In the genomic region with DNA sequence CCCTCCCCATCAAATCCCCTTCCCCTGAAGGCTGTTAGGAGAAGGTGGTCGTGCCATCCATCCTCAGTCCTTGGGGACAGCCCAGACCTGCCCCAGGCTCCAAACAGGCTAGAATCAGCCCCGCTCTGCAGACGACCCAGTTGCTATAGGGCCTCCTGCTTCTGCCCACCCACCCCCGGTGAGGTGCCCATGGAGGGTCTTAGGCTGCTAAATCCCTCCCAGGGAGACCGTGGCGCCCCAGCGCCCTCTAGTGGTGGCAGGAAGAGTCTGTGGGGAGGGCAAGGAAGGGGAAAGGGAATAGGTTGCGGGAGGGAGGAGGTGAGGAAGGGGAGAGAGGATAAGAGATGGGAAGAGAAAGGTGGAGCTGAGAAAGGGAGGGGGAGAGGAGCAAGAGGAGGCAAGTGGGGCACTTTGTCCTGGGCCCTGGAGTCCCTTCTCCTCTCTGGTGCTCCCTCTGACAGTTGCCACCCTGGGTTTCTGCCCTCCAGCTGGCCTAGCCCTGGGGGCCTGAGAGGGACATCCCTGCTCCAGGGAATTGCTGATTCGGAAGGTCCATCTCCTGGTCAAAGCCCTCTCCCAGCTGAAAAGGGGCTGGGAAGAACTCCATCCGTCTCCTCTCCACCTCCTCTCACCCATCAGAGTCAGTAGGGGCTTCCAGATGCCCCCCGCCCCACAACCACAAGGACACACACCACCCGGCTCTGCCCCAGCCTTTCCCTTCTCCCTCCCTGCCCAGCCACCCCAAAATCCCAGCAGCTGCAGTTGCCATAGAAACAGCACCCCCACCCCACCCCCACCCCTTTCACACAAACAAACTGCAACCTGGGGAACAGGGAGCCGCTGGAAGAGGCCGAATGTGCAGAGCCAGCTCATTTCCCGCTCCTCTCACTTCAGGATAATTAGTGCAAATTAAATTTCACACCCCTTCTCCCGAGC, we compare ENCODE assay signal across 9 cellular contexts. TPM values are rescaled to one million over a fixed set of nuclear protein-coding genes. Genes with fewer than 3 reads are reported as not detected.
DNase-seq lines count a peak whose midpoint lies in the region; ATAC-seq, FAIRE-seq and TF ChIP-seq lines count a peak whose summit lies in the region.
"Had no signal": no experiment of that assay in that cellular context is flagged by ENCODE, and none has a peak within 500 bp of the region (broad histone marks: within the 10 kb centered on the region; RNA-seq: fewer than 3 reads in every experiment).

No MANE protein-coding gene starts in this region.

- no peak for FAIRE-seq in astrocyte (lab: Jason Lieb, UNC)
- FAIRE-seq: GM18507 had no signal

- H3K4me1 Mint-ChIP-seq in astrocyte (ENCODE audit: low read depth, unreplicated experiment), result peaks cover 9% of the 10 kb centered on the region

- ATAC-seq in GM21526 (IDR thresholded peaks at IDR 0.05; ENCODE audit: low FRiP score, unreplicated experiment), result no peak

- no peak overlapping the region for H3K27ac ChIP-seq in astrocyte (ENCODE audit: low read depth, low read length)

- H4K20me1 ChIP-seq in astrocyte (ENCODE audit: insufficient read depth, low read length), result no peaks in the 10 kb centered on the region

- H3K27me3 ChIP-seq in astrocyte (ENCODE audit: insufficient read depth, low read length), result peaks cover 3% of the 10 kb centered on the region

- H3K27ac Mint-ChIP-seq in astrocyte (ENCODE audit: unreplicated experiment), result no peak overlapping the region

- H3K36me3 ChIP-seq in astrocyte (ENCODE audit: insufficient read depth, low read length), result no peaks in the 10 kb centered on the region

- no peak overlapping the region for H3K4me3 ChIP-seq in astrocyte (ENCODE audit: insufficient read depth, low read depth, low read length)

- H3K9me3 Mint-ChIP-seq in astrocyte (ENCODE audit: unreplicated experiment), result peaks cover 2% of the 10 kb centered on the region

- no peak overlapping the region for H3K9ac ChIP-seq in astrocyte (ENCODE audit: low read length)

- no peak overlapping the region for H3K4me3 Mint-ChIP-seq in astrocyte (ENCODE audit: unreplicated experiment)

- no peak overlapping the region for H3K4me2 ChIP-seq in astrocyte (ENCODE audit: low read length)

- DNase-seq in activated gamma-delta T cell treated with Interleukin-2 at 50 U/mL for 16 hours (peak; percentile 7), activated gamma-delta T cell (lab: John Stamatoyannopoulos, UW) (no peak), RPMI8226 (peak; percentile 47), astrocyte (ENCODE audit: low read depth) (no peak), left kidney (ENCODE audit: low read depth, low spot score) (peak; percentile 86), HCEC 1CT (no peak)
- peak; percentile 73 for DNase-seq in stimulated activated CD8-positive, alpha-beta memory T cell treated with anti-CD3 and anti-CD28 coated beads, Interleukin-4, amount 100 ng/mL, for 48 hours

- no peaks in the 10 kb centered on the region for H3K79me2 ChIP-seq in astrocyte (ENCODE audit: insufficient read depth, low read length)

- TF ChIP-seq CTCF in astrocyte (IDR thresholded peaks at IDR 0.05; ENCODE audit: insufficient read depth, low read depth, low read length), result peak; percentile 44

- peaks cover 28% of the 10 kb centered on the region for H3K27me3 Mint-ChIP-seq in astrocyte (ENCODE audit: low read depth, unreplicated experiment)

- H3K9me3 ChIP-seq in astrocyte (ENCODE audit: insufficient read depth, low read depth, low read length), result no peaks in the 10 kb centered on the region

- H3K36me3 Mint-ChIP-seq in astrocyte (ENCODE audit: low read depth, unreplicated experiment), result no peaks in the 10 kb centered on the region

- H2AFZ ChIP-seq in astrocyte (ENCODE audit: low read depth, low read length), result no peak overlapping the region

- peaks cover 11% of the 10 kb centered on the region for H3K4me1 ChIP-seq in astrocyte (ENCODE audit: insufficient read depth, low read length)

RNA-seq across cellular contexts. Expression of a gene that starts 55.4 kb away (rescaled TPM):
- 17.5 and 18.9 TPM in 2 replicates for total RNA-seq in astrocyte

Comparison
In these comparisons a context has a peak if more than half of its experiments do, and no peak if none do; other contexts are left out.
1. DNase-seq: peak in activated gamma-delta T cell treated with Interleukin-2 at 50 U/mL for 16 hours (single experiment), RPMI8226 (single experiment), left kidney (single experiment) and stimulated activated CD8-positive, alpha-beta memory T cell treated with anti-CD3 and anti-CD28 coated beads, Interleukin-4, amount 100 ng/mL, for 48 hours (single experiment); none in activated gamma-delta T cell (single experiment), astrocyte (single experiment) and HCEC 1CT (single experiment).